1 cellular context compared by ENCODE assay signal in the genomic region with DNA sequence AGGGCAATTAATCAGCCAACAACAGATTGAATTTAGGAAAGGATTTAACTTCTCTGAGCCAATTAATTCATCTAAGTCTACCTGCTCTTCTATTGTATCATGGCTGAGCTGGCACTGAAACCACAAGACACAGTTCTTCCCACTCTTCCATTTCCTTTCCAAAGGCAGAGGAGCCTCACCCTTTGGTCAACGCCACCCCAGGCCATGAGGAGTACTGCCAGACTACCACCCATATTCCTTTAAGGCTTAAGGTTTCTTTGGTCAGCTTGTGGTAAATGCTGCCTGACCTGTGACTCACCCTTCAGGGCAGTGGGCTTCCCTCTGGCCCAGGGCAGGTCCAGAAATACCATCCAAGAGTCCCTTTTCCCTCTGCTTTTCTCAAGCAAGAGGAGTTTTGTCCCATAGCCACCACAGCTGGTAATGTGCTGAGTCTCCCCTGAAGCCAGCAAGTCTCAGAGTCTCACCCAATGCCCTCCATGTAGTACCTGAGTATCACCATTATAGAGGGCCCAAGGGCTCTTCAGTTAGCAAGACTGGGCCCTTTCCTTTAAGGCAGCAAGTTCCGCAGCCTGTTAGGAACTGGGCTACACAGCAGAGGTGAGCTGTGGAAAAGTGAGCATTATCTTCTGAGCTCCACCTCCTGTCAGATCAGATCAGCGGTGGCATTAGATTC.
TF ChIP-seq lines count a peak whose summit lies in the region.

No MANE protein-coding gene starts in this region.

TF ChIP-seq in GM23338, 12 proteins besides CTCF, POLR2A, EP300 and RAD21 (continued from another document):
- TF ChIP-seq ZNF462 (CRISPR knock-in tag; IDR thresholded peaks at IDR 0.05) = no peak
